ENCODE assay signal across 14 cellular contexts in the genomic region with DNA sequence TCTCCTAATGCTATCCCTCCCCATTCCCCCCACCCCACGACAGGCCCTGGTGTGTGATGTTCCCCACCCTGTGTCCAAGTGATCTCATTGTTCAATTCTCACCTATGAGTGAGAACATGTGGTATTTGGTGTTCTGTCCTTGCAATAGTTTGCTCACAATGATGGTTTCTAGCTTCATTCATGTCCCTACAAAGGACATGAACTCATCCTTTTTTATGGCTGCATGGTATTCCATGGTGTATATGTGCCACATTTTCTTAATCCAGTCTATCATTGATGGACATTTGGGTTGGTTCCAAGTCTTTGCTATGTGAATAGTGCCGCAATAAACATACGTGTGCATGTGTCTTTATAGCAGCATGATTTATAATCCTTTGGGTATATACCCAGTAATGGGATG. TPM values are rescaled to one million over a fixed set of nuclear protein-coding genes. Genes with fewer than 3 reads are reported as not detected.
"Had no signal": no experiment of that assay in that cellular context is flagged by ENCODE, and none has a peak within 500 bp of the region (broad histone marks: within the 10 kb centered on the region; RNA-seq: fewer than 3 reads in every experiment).

No MANE protein-coding gene starts in this region.

RNA-seq across cellular contexts. Expression of gene ANKRD34B, which starts 10.2 kb away (rescaled TPM):
- total RNA-seq: left colon, left lobe of liver, left ventricle myocardium inferior, left ventricle myocardium superior, lower leg skin, lung microvascular endothelial cell, mammary epithelial cell, mesothelial cell of epicardium, mucosa of descending colon, mucosa of gallbladder, myocyte had no signal
- polyA plus RNA-seq: immature natural killer cell; keratinocyte; mammary epithelial cell; naive thymus-derived CD4-positive, alpha-beta T cell had no signal
